ENCODE assay signal across 8 cellular contexts in the genomic region with DNA sequence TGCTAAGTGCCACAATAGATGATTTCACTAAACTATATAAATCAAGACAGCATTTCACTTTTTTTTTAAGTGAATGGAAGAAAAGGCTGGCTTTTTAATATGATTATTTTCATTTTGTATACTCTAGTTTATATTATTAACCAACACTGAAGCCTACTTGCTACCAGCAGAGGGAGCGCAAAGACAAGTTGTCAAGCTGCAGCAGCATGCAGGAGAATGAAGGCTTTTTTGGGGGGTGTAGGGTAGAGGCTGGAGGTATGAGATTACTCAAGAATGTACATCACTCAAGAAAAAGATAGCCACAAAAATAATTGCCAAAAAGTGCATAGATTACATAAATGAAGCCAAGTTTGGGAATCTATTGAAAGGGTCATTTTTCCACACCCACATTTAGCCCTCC.
DNase-seq lines count a peak whose midpoint lies in the region; ATAC-seq and TF ChIP-seq lines count a peak whose summit lies in the region.

No MANE protein-coding gene starts in this region.

- ATAC-seq in HG02870 (IDR thresholded peaks at IDR 0.05; ENCODE audit: unreplicated experiment): no peak
- no peak for ATAC-seq in left lobe of liver

- no peak overlapping the region for H2AFZ ChIP-seq in OCI-LY1 (ENCODE audit: low read length)

- H3K27me3 ChIP-seq in cardiac muscle cell (no peaks in the 10 kb centered on the region), right atrium auricular region (no peaks in the 10 kb centered on the region), OCI-LY1 (ENCODE audit: insufficient read depth, low read length) (no peaks in the 10 kb centered on the region), tibial artery (no peaks in the 10 kb centered on the region)

- H3K36me3 ChIP-seq in cardiac muscle cell (no peaks in the 10 kb centered on the region), right atrium auricular region (no peaks in the 10 kb centered on the region), OCI-LY1 (ENCODE audit: insufficient read depth, low read length) (no peaks in the 10 kb centered on the region), tibial artery (no peaks in the 10 kb centered on the region)

- H3K27ac ChIP-seq in cardiac muscle cell (no peak overlapping the region), right atrium auricular region (no peak overlapping the region), OCI-LY1 (ENCODE audit: low read depth, low read length, poor library complexity, severe bottlenecking) (no peak overlapping the region), tibial artery (no peak overlapping the region)

- H3K9me3 ChIP-seq in cardiac muscle cell (ENCODE audit: low read depth) (no peaks in the 10 kb centered on the region), right atrium auricular region (no peaks in the 10 kb centered on the region), OCI-LY1 (ENCODE audit: low read length) (no peaks in the 10 kb centered on the region), tibial artery (no peaks in the 10 kb centered on the region)

- no peak overlapping the region for H3K4me3 ChIP-seq in cardiac muscle cell
- no peak overlapping the region for H3K4me3 ChIP-seq in right atrium auricular region
- H3K4me3 ChIP-seq in OCI-LY1 (ENCODE audit: low read depth, low read length, poor library complexity, severe bottlenecking): no peak overlapping the region
- H3K4me3 ChIP-seq in fibroblast of villous mesenchyme (ENCODE audit: low read depth, low read length): no peak overlapping the region
- H3K4me3 ChIP-seq in tibial artery: no peak overlapping the region

- no peaks in the 10 kb centered on the region for H3F3A ChIP-seq in OCI-LY1 (ENCODE audit: insufficient read depth, low read length)

- no peak overlapping the region for H3K9ac ChIP-seq in OCI-LY1 (ENCODE audit: low read length)

- TF ChIP-seq CTCF in cardiac muscle cell (IDR thresholded peaks at IDR 0.05; ENCODE audit: low read depth, low read length): no peak
- TF ChIP-seq CTCF in right atrium auricular region (IDR thresholded peaks at IDR 0.05): peak in 1 of 2 donors; percentile 56
- TF ChIP-seq CTCF in OCI-LY1 (IDR thresholded peaks at IDR 0.05; ENCODE audit: low read length): peak; percentile 43
- peak; percentile 26 for TF ChIP-seq CTCF in fibroblast of villous mesenchyme (IDR thresholded peaks at IDR 0.05; ENCODE audit: insufficient read depth, low read depth, low read length)
- TF ChIP-seq CTCF in tibial artery (IDR thresholded peaks at IDR 0.05): peak; percentile 28 to 38

- no peaks in the 10 kb centered on the region for H3K9me2 ChIP-seq in OCI-LY1 (ENCODE audit: low read depth, low read length)

- no peak overlapping the region for H3K4me2 ChIP-seq in OCI-LY1 (ENCODE audit: low read length)

- H3K4me1 ChIP-seq in cardiac muscle cell (ENCODE audit: low read depth): no peaks in the 10 kb centered on the region
- H3K4me1 ChIP-seq in right atrium auricular region: no peaks in the 10 kb centered on the region
- no peaks in the 10 kb centered on the region for H3K4me1 ChIP-seq in OCI-LY1 (ENCODE audit: insufficient read depth, low read length, severe bottlenecking)
- no peaks in the 10 kb centered on the region for H3K4me1 ChIP-seq in tibial artery

- peak; percentile 1 to 64 for DNase-seq in cardiac muscle cell (ENCODE audit: low read depth in 1 of 2, low spot score in 1 of 2)
- no peak for DNase-seq in right atrium auricular region (ENCODE audit: low spot score)
- no peak for DNase-seq in fibroblast of villous mesenchyme (ENCODE audit: low read depth)
- no peak for DNase-seq in tibial artery
- DNase-seq in left lobe of liver (ENCODE audit: low spot score): no peak
- no peak for DNase-seq in NCI-H2107 treated with DMSO at 0.1 percent for 48 hours (lab: John Stamatoyannopoulos, UW; ENCODE audit: unreplicated experiment)

- no peaks in the 10 kb centered on the region for H3K79me2 ChIP-seq in OCI-LY1 (ENCODE audit: insufficient read depth, low read length)

- intact Hi-C loops in tibial artery (cut with DNase I; ENCODE audit: low total_unique reads): loop anchor here (5.0 kb wide), 1 partner anchor 555 kb away; no protein-coding TSS in a partner anchor

- no peaks in the 10 kb centered on the region for H4K20me1 ChIP-seq in OCI-LY1 (ENCODE audit: insufficient read depth, low read length)

Comparison
In these comparisons a context has a peak if more than half of its experiments do, and no peak if none do; other contexts are left out.
1. DNase-seq: peak in cardiac muscle cell (2 of 2); none in right atrium auricular region (single experiment), fibroblast of villous mesenchyme (single experiment), tibial artery (0 of 2), left lobe of liver (single experiment) and NCI-H2107 treated with DMSO at 0.1 percent for 48 hours (single experiment).